12 cellular contexts compared by ENCODE assay signal in genomic region chr3:174620138-174620537, GRCh38.
A peak's percentile ranks its signal among the peaks of the same experiment; 100 is the strongest.
DNase-seq lines count a peak whose midpoint lies in the region; ATAC-seq, FAIRE-seq and TF ChIP-seq lines count a peak whose summit lies in the region.
"Had no signal": no experiment of that assay in that cellular context is flagged by ENCODE, and none has a peak within 500 bp of the region (broad histone marks: within the 10 kb centered on the region; RNA-seq: fewer than 3 reads in every experiment).

No MANE protein-coding gene starts in this region.

- no TSS peak for BruUV-seq in mammary epithelial cell (replicated peaks; lab: Mats Ljungman, UMichigan)

- 63% methylated on average over 2 of the region's 2 CpGs for WGBS in mammary epithelial cell (ENCODE audit: low coverage, missing lambda C conversion rate)

- H3K4me2 ChIP-seq in Loucy (ENCODE audit: low read depth, low read length, poor library complexity, severe bottlenecking), result no peak overlapping the region
- H3K4me2 ChIP-seq in mammary epithelial cell (ENCODE audit: insufficient read depth, low read depth, low read length), result no peak overlapping the region

- no peak overlapping the region for H3K27ac Mint-ChIP-seq in nephron

- H4K20me1 ChIP-seq in Loucy (ENCODE audit: insufficient read depth, low read length, poor library complexity, severe bottlenecking) (no peaks in the 10 kb centered on the region), mammary epithelial cell (ENCODE audit: insufficient read depth, low read length) (no peaks in the 10 kb centered on the region)

- H2AFZ ChIP-seq in Loucy (ENCODE audit: low read length), result no peak overlapping the region
- H2AFZ ChIP-seq in mammary epithelial cell (ENCODE audit: low read depth, low read length), result no peak overlapping the region

- H3K36me3 Mint-ChIP-seq in nephron (ENCODE audit: low read depth), result no peaks in the 10 kb centered on the region

- intact Hi-C loops in mammary epithelial cell (cut with micrococcal nuclease), result loop anchor here (2.0 to 10.0 kb wide), 2 partner anchors 221 to 495 kb away; no protein-coding TSS in a partner anchor

- H3K4me3 Mint-ChIP-seq in nephron, result no peak overlapping the region

- peak; percentile 44; the same call in 1 of the 2 replicates for TF ChIP-seq CTCF in Loucy (conservative IDR thresholded peaks at IDR 0.05; ENCODE audit: low read length)
- peak; percentile 38 to 46 for TF ChIP-seq CTCF in mammary epithelial cell (conservative IDR thresholded peaks at IDR 0.05 in 1 of 2, IDR thresholded peaks at IDR 0.05 in 1 of 2; ENCODE audit: extremely low read depth in 1 of 2, insufficient read depth in 1 of 2, low read depth in 1 of 2, low read length in 2 of 2)
- peak in 2 of 3 experiments; percentile 15 to 18 for TF ChIP-seq CTCF in nephron (IDR thresholded peaks at IDR 0.05; ENCODE audit: unreplicated experiment in 3 of 3)
- TF ChIP-seq CTCF in Peyer's patch (IDR thresholded peaks at IDR 0.05), result peak in 3 of 6 experiments; percentile 4 to 17 (median 16)

- H3K4me1 ChIP-seq in Loucy (ENCODE audit: insufficient read depth, low read length, poor library complexity, severe bottlenecking) (peaks cover 6% of the 10 kb centered on the region), mammary epithelial cell (ENCODE audit: insufficient read depth, low read length) (no peaks in the 10 kb centered on the region), Peyer's patch (no peaks in the 10 kb centered on the region)
- H3K4me1 ChIP-seq: upper lobe of left lung had no signal

- H3K9me3 ChIP-seq in Loucy (ENCODE audit: insufficient read depth, low read depth, low read length), result no peaks in the 10 kb centered on the region
- H3K9me3 ChIP-seq in mammary epithelial cell (replicated peaks; ENCODE audit: insufficient read depth, low read length), result no peaks in the 10 kb centered on the region
- H3K9me3 ChIP-seq in Peyer's patch, result no peaks in the 10 kb centered on the region
- H3K9me3 ChIP-seq: upper lobe of left lung had no signal

- H3K4me3 ChIP-seq in Loucy (ENCODE audit: low read length, poor library complexity, severe bottlenecking) (no peak overlapping the region), mammary epithelial cell (replicated peaks in 1 of 3; ENCODE audit: insufficient read depth in 1 of 3, low read depth in 2 of 3, low read length in 3 of 3) (no peak overlapping the region), Peyer's patch (no peak overlapping the region)
- H3K4me3 ChIP-seq: SK-N-MC, upper lobe of left lung had no signal

- H3K27ac ChIP-seq in mammary epithelial cell (ENCODE audit: insufficient read depth, low read depth, low read length) (no peak overlapping the region), Peyer's patch (no peak overlapping the region)
- H3K27ac ChIP-seq: SK-N-MC, upper lobe of left lung had no signal

- H3F3A ChIP-seq in Loucy (ENCODE audit: low read depth), result no peaks in the 10 kb centered on the region

- CTCF ChIA-PET in mammary epithelial cell (lab: Charles Lee; ENCODE audit: low non-redundant PET), result no interaction called here

- H3K27me3 ChIP-seq in Loucy (ENCODE audit: insufficient read depth, low read length, poor library complexity, severe bottlenecking), result no peaks in the 10 kb centered on the region
- H3K27me3 ChIP-seq in mammary epithelial cell (ENCODE audit: insufficient read depth, low read length), result no peaks in the 10 kb centered on the region
- no peaks in the 10 kb centered on the region for H3K27me3 ChIP-seq in Peyer's patch
- H3K27me3 ChIP-seq: upper lobe of left lung had no signal

- dilution Hi-C loops in mammary epithelial cell (cut with HindIII; ENCODE audit: low sequenced_read_pairs), result no loop called here

- H3K9me3 Mint-ChIP-seq in nephron, result no peaks in the 10 kb centered on the region

- no peak for ATAC-seq in GM21360 (IDR thresholded peaks at IDR 0.05; ENCODE audit: unreplicated experiment)

- FAIRE-seq in G401.6 (lab: Jason Lieb, UNC), result peak; percentile 82

- no peak for TF ChIP-seq POLR2A in Peyer's patch (IDR thresholded peaks at IDR 0.05)

- H3K27me3 Mint-ChIP-seq in nephron (ENCODE audit: low read depth), result no peaks in the 10 kb centered on the region

- H3K9ac ChIP-seq in Loucy (ENCODE audit: low read depth, low read length, poor library complexity, severe bottlenecking), result no peak overlapping the region
- no peak overlapping the region for H3K9ac ChIP-seq in mammary epithelial cell (ENCODE audit: insufficient read depth, low read length)

- H3K79me2 ChIP-seq in Loucy (ENCODE audit: insufficient read depth, low read length) (no peaks in the 10 kb centered on the region), mammary epithelial cell (ENCODE audit: insufficient read depth, low read length) (no peaks in the 10 kb centered on the region)

- H3K9me2 ChIP-seq in Loucy (replicated peaks; ENCODE audit: low read depth, low read length), result no peaks in the 10 kb centered on the region

- peak; percentile 9 for DNase-seq in mammary epithelial cell
- no peak for DNase-seq in Peyer's patch
- no peak for DNase-seq in stimulated activated naive CD4-positive, alpha-beta T cell treated with Interleukin-2 at 50 U/mL for 16 hours (lab: John Stamatoyannopoulos, UW)
- no peak for DNase-seq in KG1 (lab: John Stamatoyannopoulos, UW)
- DNase-seq: NCI-H1694 treated with DMSO at 0.1 percent for 48 hours, nucleus accumbens, upper lobe of left lung had no signal

- peaks cover 5% of the 10 kb centered on the region for H3K4me1 Mint-ChIP-seq in nephron

- no peaks in the 10 kb centered on the region for H3K36me3 ChIP-seq in Loucy (ENCODE audit: insufficient read depth, low read length)
- H3K36me3 ChIP-seq in mammary epithelial cell (ENCODE audit: insufficient read depth, low read length), result no peaks in the 10 kb centered on the region
- H3K36me3 ChIP-seq in Peyer's patch, result no peaks in the 10 kb centered on the region
- H3K36me3 ChIP-seq: upper lobe of left lung had no signal

- in situ Hi-C loops in mammary epithelial cell (cut with MboI; ENCODE audit: low sequenced_read_pairs in 2 of 2), result no loop called here
